19 cellular contexts compared by ENCODE assay signal in the genomic region with DNA sequence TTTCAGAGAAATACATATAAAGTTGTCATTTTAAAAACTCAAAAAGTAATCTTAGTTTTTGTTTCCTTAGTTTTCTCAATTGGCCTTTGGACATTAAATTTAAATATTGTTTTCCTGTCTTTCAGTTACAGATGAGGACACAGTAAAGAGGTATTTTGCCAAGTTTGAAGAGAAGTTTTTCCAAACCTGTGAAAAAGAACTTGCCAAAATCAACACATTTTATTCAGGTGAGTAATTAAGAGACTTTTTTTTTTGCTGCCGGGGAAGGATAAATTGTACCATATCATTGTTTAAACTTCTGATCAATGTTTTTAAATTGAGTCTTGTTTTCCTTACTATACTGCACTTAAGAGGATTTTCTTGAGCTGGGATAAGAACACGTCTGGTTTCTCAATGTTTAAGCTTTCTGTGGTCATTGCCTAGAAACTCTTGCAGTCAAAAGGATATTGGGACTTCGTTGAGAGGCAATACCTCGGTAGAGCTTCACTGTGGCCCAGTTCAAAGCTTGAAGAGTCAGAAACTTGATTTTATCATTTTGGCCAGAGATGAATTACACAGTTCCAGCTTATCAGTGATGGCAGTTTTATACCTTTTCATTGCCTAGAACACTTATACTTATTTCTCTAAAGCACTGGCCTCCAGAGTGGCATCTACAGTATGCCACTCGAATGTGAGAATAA.
DNase-seq lines count a peak whose midpoint lies in the region; ATAC-seq, FAIRE-seq and TF ChIP-seq lines count a peak whose summit lies in the region.
"Had no signal": no experiment of that assay in that cellular context is flagged by ENCODE, and none has a peak within 500 bp of the region (broad histone marks: within the 10 kb centered on the region; RNA-seq: fewer than 3 reads in every experiment).

No MANE protein-coding gene starts in this region.

- H3K9ac ChIP-seq in mammary epithelial cell (ENCODE audit: insufficient read depth, low read length): no peak overlapping the region
- H3K9ac ChIP-seq: BLaER1 treated with 17β-estradiol and CSF1 and Interleukin-3, amounts not matched to agents 10 nM and 100 nM had no signal

- H3K4me1 ChIP-seq in GM23338 (ENCODE audit: insufficient read depth) (no peaks in the 10 kb centered on the region), mammary epithelial cell (ENCODE audit: insufficient read depth, low read length) (peaks cover 6% of the 10 kb centered on the region), pancreas (peaks cover 21 to 38% (median 37%) of the 10 kb centered on the region in 3 donors)

- POLR2A ChIA-PET in WTC11 (lab: Charles Lee): no interaction called here

- ATAC-seq in GM23338 (no peak), WTC11 (no peak), pancreas (peak; percentile 79 to 87 (median 82))
- ATAC-seq: CD8-positive, alpha-beta T cell had no signal

- no peak for DNase-seq in GM23338 (ENCODE audit: low spot score)
- no peak for DNase-seq in WTC11 (ENCODE audit: low spot score)
- DNase-seq in mammary epithelial cell: no peak
- no peak for DNase-seq in pancreas
- DNase-seq in NCI-H1694 (lab: John Stamatoyannopoulos, UW): no peak
- no peak for DNase-seq in GM03348 (ENCODE audit: low spot score)
- no peak for DNase-seq in NCI-H82 treated with DMSO at 0.1 percent for 48 hours (lab: John Stamatoyannopoulos, UW; ENCODE audit: unreplicated experiment)
- no peak for DNase-seq in HFFc6
- DNase-seq: Calu3; CD8-positive, alpha-beta T cell; DMS 273 treated with DMSO at 0.1 percent for 48 hours; DMS53; DND-41; EL; GOT3; H9 had no signal

- no peaks in the 10 kb centered on the region for H3F3A ChIP-seq in GM23338 (replicated peaks; ENCODE audit: low read depth)

- H3K9me3 ChIP-seq in mammary epithelial cell (replicated peaks; ENCODE audit: insufficient read depth, low read length) (no peaks in the 10 kb centered on the region), pancreas (no peaks in the 10 kb centered on the region)
- H3K9me3 ChIP-seq: BLaER1 treated with 17β-estradiol and CSF1 and Interleukin-3, amounts not matched to agents 10 nM and 100 nM had no signal

- H3K27me3 Mint-ChIP-seq in GM23338 (ENCODE audit: insufficient read depth, low read depth, poor library complexity) (peaks cover 2% of the 10 kb centered on the region), WTC11 (ENCODE audit: low read depth) (no peaks in the 10 kb centered on the region), HFFc6 (ENCODE audit: insufficient read depth) (no peaks in the 10 kb centered on the region)
- H3K27me3 Mint-ChIP-seq: B cell had no signal

- H3K4me3 ChIP-seq in GM23338: no peak overlapping the region
- H3K4me3 ChIP-seq in mammary epithelial cell (replicated peaks in 1 of 3; ENCODE audit: insufficient read depth in 1 of 3, low read depth in 2 of 3, low read length in 3 of 3): no peak overlapping the region
- no peak overlapping the region for H3K4me3 ChIP-seq in pancreas
- H3K4me3 ChIP-seq: BLaER1 treated with 17β-estradiol and CSF1 and Interleukin-3, amounts not matched to agents 10 nM and 100 nM had no signal

- no peak for FAIRE-seq in pancreas (lab: Jason Lieb, UNC)
- FAIRE-seq: GM12891 had no signal

- H3K4me1 Mint-ChIP-seq in GM23338: no peaks in the 10 kb centered on the region
- peaks cover 3% of the 10 kb centered on the region; the same call in 1 of the 2 replicates for H3K4me1 Mint-ChIP-seq in WTC11
- peaks cover 27% of the 10 kb centered on the region for H3K4me1 Mint-ChIP-seq in HFFc6 (ENCODE audit: low read depth)
- H3K4me1 Mint-ChIP-seq: H9 had no signal

- H3K27me3 ChIP-seq in GM23338 (ENCODE audit: insufficient read depth) (no peaks in the 10 kb centered on the region), mammary epithelial cell (ENCODE audit: insufficient read depth, low read length) (no peaks in the 10 kb centered on the region), pancreas (no peaks in the 10 kb centered on the region)
- H3K27me3 ChIP-seq: BLaER1 treated with 17β-estradiol and CSF1 and Interleukin-3, amounts not matched to agents 10 nM and 100 nM had no signal

- H4K20me1 ChIP-seq in GM23338 (replicated peaks; ENCODE audit: insufficient read depth) (no peaks in the 10 kb centered on the region; the same call in 1 of the 2 replicates), mammary epithelial cell (ENCODE audit: insufficient read depth, low read length) (no peaks in the 10 kb centered on the region)
- H4K20me1 ChIP-seq: BLaER1 treated with 17β-estradiol and CSF1 and Interleukin-3, amounts not matched to agents 10 nM and 100 nM had no signal

- H3K36me3 ChIP-seq in GM23338 (ENCODE audit: insufficient read depth) (no peaks in the 10 kb centered on the region), mammary epithelial cell (ENCODE audit: insufficient read depth, low read length) (no peaks in the 10 kb centered on the region), pancreas (no peaks in the 10 kb centered on the region)

- intact Hi-C loops in mammary epithelial cell (cut with micrococcal nuclease) (no loop called here), pancreas (cut with DNase I) (no loop called here)

- H2AFZ ChIP-seq in GM23338 (no peak overlapping the region), mammary epithelial cell (ENCODE audit: low read depth, low read length) (no peak overlapping the region)

- no peak overlapping the region for H3K4me3 Mint-ChIP-seq in GM23338
- H3K4me3 Mint-ChIP-seq in WTC11: no peak overlapping the region
- H3K4me3 Mint-ChIP-seq in HFFc6: no peak overlapping the region
- H3K4me3 Mint-ChIP-seq: B cell; CD8-positive, alpha-beta T cell; H9 had no signal

- H3K9me3 Mint-ChIP-seq in GM23338 (no peaks in the 10 kb centered on the region), WTC11 (no peaks in the 10 kb centered on the region), HFFc6 (no peaks in the 10 kb centered on the region)
- H3K9me3 Mint-ChIP-seq: CD8-positive, alpha-beta T cell; H9 had no signal

- H3K79me2 ChIP-seq in GM23338 (replicated peaks; ENCODE audit: insufficient read depth) (no peaks in the 10 kb centered on the region), mammary epithelial cell (ENCODE audit: insufficient read depth, low read length) (peaks cover 5% of the 10 kb centered on the region)

- 48% methylated on average over 4 of the region's 5 CpGs for WGBS in mammary epithelial cell (ENCODE audit: low coverage, missing lambda C conversion rate)
- 25 to 26% methylated on average over 5 of the region's 5 CpGs for WGBS in pancreas, 2 donors

- H3K27ac ChIP-seq in GM23338 (ENCODE audit: low read depth): no peak overlapping the region
- H3K27ac ChIP-seq in mammary epithelial cell (ENCODE audit: insufficient read depth, low read depth, low read length): no peak overlapping the region
- peak overlapping the region in 2 of 4 donors; percentile 57 to 66 for H3K27ac ChIP-seq in pancreas
- H3K27ac ChIP-seq: BLaER1 treated with 17β-estradiol and CSF1 and Interleukin-3, amounts not matched to agents 10 nM and 100 nM had no signal

- TF ChIP-seq CTCF in GM23338 (conservative IDR thresholded peaks at IDR 0.05; ENCODE audit: low read depth in 2 of 2): no peak
- no peak for TF ChIP-seq CTCF in WTC11 (IDR thresholded peaks at IDR 0.05)
- TF ChIP-seq CTCF in mammary epithelial cell (conservative IDR thresholded peaks at IDR 0.05 in 1 of 2, IDR thresholded peaks at IDR 0.05 in 1 of 2; ENCODE audit: extremely low read depth in 1 of 2, insufficient read depth in 1 of 2, low read depth in 1 of 2, low read length in 2 of 2): no peak
- no peak for TF ChIP-seq CTCF in pancreas (IDR thresholded peaks at IDR 0.05)
- no peak for TF ChIP-seq CTCF in HFFc6 (IDR thresholded peaks at IDR 0.05)

- no peaks in the 10 kb centered on the region for H3K9me2 ChIP-seq in GM23338 (ENCODE audit: insufficient read depth)

- peak overlapping the region; percentile 7; the same call in 1 of the 2 replicates for H3K27ac Mint-ChIP-seq in GM23338
- H3K27ac Mint-ChIP-seq in WTC11: peak overlapping the region; percentile 50; the same call in 1 of the 2 replicates
- H3K27ac Mint-ChIP-seq in HFFc6: no peak overlapping the region
- H3K27ac Mint-ChIP-seq: B cell; CD8-positive, alpha-beta T cell had no signal

- dilution Hi-C loops in mammary epithelial cell (cut with HindIII; ENCODE audit: low sequenced_read_pairs): no loop called here

- H3K36me3 Mint-ChIP-seq in GM23338 (ENCODE audit: low read depth): no peaks in the 10 kb centered on the region
- H3K36me3 Mint-ChIP-seq in WTC11: no peaks in the 10 kb centered on the region
- H3K36me3 Mint-ChIP-seq in HFFc6 (ENCODE audit: low read depth): no peaks in the 10 kb centered on the region

- in situ Hi-C loops in mammary epithelial cell (cut with MboI; ENCODE audit: low sequenced_read_pairs in 2 of 2): no loop called here

- H3K4me2 ChIP-seq in GM23338 (no peak overlapping the region), mammary epithelial cell (ENCODE audit: insufficient read depth, low read depth, low read length) (no peak overlapping the region)
- H3K4me2 ChIP-seq: BLaER1 treated with 17β-estradiol and CSF1 and Interleukin-3, amounts not matched to agents 10 nM and 100 nM had no signal

- TSS peak; percentile 23 for BruUV-seq in mammary epithelial cell (replicated peaks; lab: Mats Ljungman, UMichigan)

- CTCF ChIA-PET in WTC11 (lab: Charles Lee) (interaction anchor here (1.3 kb wide), 1 partner anchor 9 kb away, joined by 5 read pairs; no protein-coding TSS in a partner anchor), mammary epithelial cell (lab: Charles Lee; ENCODE audit: low non-redundant PET) (no interaction called here)

TF ChIP-seq in WTC11, 78 proteins besides CTCF, POLR2A, EP300 and RAD21 (continues in another document):
- no peak for TF ChIP-seq ZNF138 (CRISPR knock-in tag; conservative IDR thresholded peaks at IDR 0.05)

Comparison
In these comparisons a context has a peak if more than half of its experiments do, and no peak if none do; other contexts are left out.
1. ATAC-seq: peak in pancreas (4 of 4); none in GM23338 (single experiment) and WTC11 (single experiment).